In the genomic region with DNA sequence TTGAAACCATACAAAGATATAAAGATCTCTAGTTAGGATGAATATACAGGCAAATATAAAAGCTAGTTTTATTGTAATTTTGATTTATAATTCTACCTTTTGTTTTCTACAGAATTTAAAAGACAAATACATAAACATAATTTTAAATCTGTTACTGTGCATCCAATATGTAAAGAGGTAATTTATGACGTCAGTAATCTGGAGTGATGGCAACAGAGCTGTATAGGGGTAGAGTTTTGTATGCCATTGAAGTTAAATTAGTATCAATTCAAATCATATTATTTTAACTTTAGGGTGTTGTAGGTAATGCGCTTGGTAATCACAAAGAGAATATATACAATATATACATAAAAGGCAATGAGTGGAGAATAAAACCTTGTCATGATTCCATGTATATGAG, we compare ENCODE assay signal across 7 cellular contexts.
"Had no signal": no experiment of that assay in that cellular context is flagged by ENCODE, and none has a peak within 500 bp of the region (broad histone marks: within the 10 kb centered on the region; RNA-seq: fewer than 3 reads in every experiment).

No MANE protein-coding gene starts in this region.

- DNase-seq: IMR-90, KBM-7, KG1 had no signal

- H3K4me1 Mint-ChIP-seq: IgD-negative memory B cell had no signal

- H3K36me3 Mint-ChIP-seq: IgD-negative memory B cell had no signal

- H3K4me3 ChIP-seq: K562 had no signal

- FAIRE-seq: HTR-8/SVneo, K562 had no signal

- H3K27ac ChIP-seq: HL-60 had no signal

- ATAC-seq: K562 had no signal

- H3K4me3 Mint-ChIP-seq: IgD-negative memory B cell had no signal

- H3K27ac Mint-ChIP-seq: IgD-negative memory B cell had no signal
